8 cellular contexts compared by ENCODE assay signal in genomic region chr16:75305364-75306101, GRCh38. TPM values are rescaled to one million over a fixed set of nuclear protein-coding genes. Genes with fewer than 3 reads are reported as not detected.
DNase-seq lines count a peak whose midpoint lies in the region; ATAC-seq and TF ChIP-seq lines count a peak whose summit lies in the region.

No MANE protein-coding gene starts in this region.

- peak; percentile 74 for DNase-seq in activated effector memory CD4-positive, alpha-beta T cell treated with anti-CD3 and anti-CD28 coated beads, Interleukin-2, amount 50 U/mL, for 16 hours
- no peak for DNase-seq in activated effector memory CD4-positive, alpha-beta T cell treated with Interleukin-2 at 50 U/mL for 16 hours
- DNase-seq in NOMO-1 (lab: John Stamatoyannopoulos, UW; ENCODE audit: unreplicated experiment in 2 of 2) (peak; percentile 88 to 96), heart right ventricle (peak; percentile 41 to 63)

- H3K36me3 ChIP-seq in heart right ventricle, result peaks cover 0 to 38% (median 11%) of the 10 kb centered on the region in 9 donors

- H3K9me3 Mint-ChIP-seq in activated naive CD4-positive, alpha-beta T cell treated with anti-CD3 and anti-CD28 coated beads, Interleukin-2, amount 50 U/mL, for 24 hours, result no peaks in the 10 kb centered on the region

- H3K4me3 ChIP-seq in heart right ventricle (peak overlapping the region in 3 of 10 donors; percentile 3 to 5 (median 4)), skin epidermis (no peak overlapping the region)

- intact Hi-C loops in heart right ventricle (cut with DNase I), result loop anchor here in 5 of 10 donors (5.0 to 10.0 kb wide), 5 partner anchors 38 to 79 kb away; partner anchors contain the start of gene BCAR1 (in 1 of the 5)

- peaks cover 34% of the 10 kb centered on the region for H3K36me3 Mint-ChIP-seq in activated naive CD4-positive, alpha-beta T cell treated with anti-CD3 and anti-CD28 coated beads, Interleukin-2, amount 50 U/mL, for 24 hours

- peaks cover 0 to 18% (median 0%) of the 10 kb centered on the region in 7 donors for H3K27me3 ChIP-seq in heart right ventricle

- H3K4me1 ChIP-seq in heart right ventricle, result peaks cover 14 to 35% (median 29%) of the 10 kb centered on the region in 9 donors

- no peak overlapping the region for H3K4me3 Mint-ChIP-seq in activated naive CD4-positive, alpha-beta T cell treated with anti-CD3 and anti-CD28 coated beads, Interleukin-2, amount 50 U/mL, for 24 hours

- H3K27me3 Mint-ChIP-seq in activated naive CD4-positive, alpha-beta T cell treated with anti-CD3 and anti-CD28 coated beads, Interleukin-2, amount 50 U/mL, for 24 hours, result no peaks in the 10 kb centered on the region

- ATAC-seq in HG03108 (IDR thresholded peaks at IDR 0.05; ENCODE audit: unreplicated experiment) (peak; percentile 76), heart right ventricle (peak; percentile 80 to 94 (median 92)), HG02840 (IDR thresholded peaks at IDR 0.05; ENCODE audit: low FRiP score, unreplicated experiment) (no peak)

- H3K4me1 Mint-ChIP-seq in activated naive CD4-positive, alpha-beta T cell treated with anti-CD3 and anti-CD28 coated beads, Interleukin-2, amount 50 U/mL, for 24 hours, result peaks cover 40% of the 10 kb centered on the region

- peak overlapping the region; percentile 88 for H3K27ac Mint-ChIP-seq in activated naive CD4-positive, alpha-beta T cell treated with anti-CD3 and anti-CD28 coated beads, Interleukin-2, amount 50 U/mL, for 24 hours

- no peaks in the 10 kb centered on the region for H3K9me3 ChIP-seq in heart right ventricle

- H3K27ac ChIP-seq in heart right ventricle, result peak overlapping the region; percentile 57 to 89 (median 83)
- peak overlapping the region in 20 of 21 experiments; percentile 66 to 94 (median 82) for H3K27ac ChIP-seq in skin epidermis

- TF ChIP-seq CTCF in heart right ventricle (IDR thresholded peaks at IDR 0.05), result peak in 1 of 9 donors; percentile 15

- WGBS in heart right ventricle, 2 donors, result 18 to 26% methylated on average over 8 of the region's 8 CpGs

RNA-seq across cellular contexts. Expression of gene BCAR1, which starts 54.1 kb away (rescaled TPM):
- 10 to 100 TPM; 56.1 to 85.2 (median 72.4) TPM for total RNA-seq in heart right ventricle
- polyA plus RNA-seq in heart right ventricle, result 10 to 100 TPM; 54.6 to 65.8 TPM
